Comparison of ENCODE assay signal across 1 cellular context in genomic region chr9:100428871-100429654, GRCh38.
A peak's percentile ranks its signal among the peaks of the same experiment; 100 is the strongest.
TF ChIP-seq lines count a peak whose summit lies in the region.

No MANE protein-coding gene starts in this region.

TF ChIP-seq in K562, 482 proteins besides CTCF, POLR2A, EP300 and RAD21 (continued from another document and continues in another):
- no peak for TF ChIP-seq ZNF407 (IDR thresholded peaks at IDR 0.05; ENCODE audit: low read depth)
- TF ChIP-seq PATZ1 (CRISPR knock-in tag; IDR thresholded peaks at IDR 0.05; ENCODE audit: borderline replicate concordance) = no peak
- no peak for TF ChIP-seq ELK1 (CRISPR knock-in tag; IDR thresholded peaks at IDR 0.05)
- TF ChIP-seq RHOXF2B (CRISPR knock-in tag; conservative IDR thresholded peaks at IDR 0.05) = no peak
- no peak for TF ChIP-seq EZH2 (IDR thresholded peaks at IDR 0.05; ENCODE audit: borderline replicate concordance, low read depth, low read length)
- TF ChIP-seq PCBP2 (IDR thresholded peaks at IDR 0.05; ENCODE audit: low read depth, low read length, poor library complexity, severe bottlenecking) = no peak
- TF ChIP-seq STAT5A (IDR thresholded peaks at IDR 0.05; ENCODE audit: borderline replicate concordance, low read length) = no peak
- TF ChIP-seq, protein P1, sequence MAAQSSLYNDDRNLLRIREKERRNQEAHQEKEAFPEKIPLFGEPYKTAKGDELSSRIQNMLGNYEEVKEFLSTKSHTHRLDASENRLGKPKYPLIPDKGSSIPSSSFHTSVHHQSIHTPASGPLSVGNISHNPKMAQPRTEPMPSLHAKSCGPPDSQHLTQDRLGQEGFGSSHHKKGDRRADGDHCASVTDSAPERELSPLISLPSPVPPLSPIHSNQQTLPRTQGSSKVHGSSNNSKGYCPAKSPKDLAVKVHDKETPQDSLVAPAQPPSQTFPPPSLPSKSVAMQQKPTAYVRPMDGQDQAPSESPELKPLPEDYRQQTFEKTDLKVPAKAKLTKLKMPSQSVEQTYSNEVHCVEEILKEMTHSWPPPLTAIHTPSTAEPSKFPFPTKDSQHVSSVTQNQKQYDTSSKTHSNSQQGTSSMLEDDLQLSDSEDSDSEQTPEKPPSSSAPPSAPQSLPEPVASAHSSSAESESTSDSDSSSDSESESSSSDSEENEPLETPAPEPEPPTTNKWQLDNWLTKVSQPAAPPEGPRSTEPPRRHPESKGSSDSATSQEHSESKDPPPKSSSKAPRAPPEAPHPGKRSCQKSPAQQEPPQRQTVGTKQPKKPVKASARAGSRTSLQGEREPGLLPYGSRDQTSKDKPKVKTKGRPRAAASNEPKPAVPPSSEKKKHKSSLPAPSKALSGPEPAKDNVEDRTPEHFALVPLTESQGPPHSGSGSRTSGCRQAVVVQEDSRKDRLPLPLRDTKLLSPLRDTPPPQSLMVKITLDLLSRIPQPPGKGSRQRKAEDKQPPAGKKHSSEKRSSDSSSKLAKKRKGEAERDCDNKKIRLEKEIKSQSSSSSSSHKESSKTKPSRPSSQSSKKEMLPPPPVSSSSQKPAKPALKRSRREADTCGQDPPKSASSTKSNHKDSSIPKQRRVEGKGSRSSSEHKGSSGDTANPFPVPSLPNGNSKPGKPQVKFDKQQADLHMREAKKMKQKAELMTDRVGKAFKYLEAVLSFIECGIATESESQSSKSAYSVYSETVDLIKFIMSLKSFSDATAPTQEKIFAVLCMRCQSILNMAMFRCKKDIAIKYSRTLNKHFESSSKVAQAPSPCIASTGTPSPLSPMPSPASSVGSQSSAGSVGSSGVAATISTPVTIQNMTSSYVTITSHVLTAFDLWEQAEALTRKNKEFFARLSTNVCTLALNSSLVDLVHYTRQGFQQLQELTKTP (IDR thresholded peaks at IDR 0.05; ENCODE audit: low read depth in 1 of 2, partially characterized antibody in 2 of 2) = peak in 1 of 2 experiments; percentile 38
- TF ChIP-seq ZFX (CRISPR knock-in tag; IDR thresholded peaks at IDR 0.05) = no peak
- TF ChIP-seq PHF8 (IDR thresholded peaks at IDR 0.05; ENCODE audit: borderline replicate concordance, low read length) = no peak
- TF ChIP-seq SRSF7 (optimal IDR thresholded peaks at IDR 0.05; ENCODE audit: low read depth, low read length) = no peak
- no peak for TF ChIP-seq CCAR2 (IDR thresholded peaks at IDR 0.05; ENCODE audit: low read depth, low read length)
- no peak for TF ChIP-seq KLF1 (tag; IDR thresholded peaks at IDR 0.05)
- TF ChIP-seq MAFF (IDR thresholded peaks at IDR 0.05; ENCODE audit: low read length) = peak; percentile 57
- TF ChIP-seq ZC3H4 (CRISPR knock-in tag; IDR thresholded peaks at IDR 0.05; ENCODE audit: borderline replicate concordance) = no peak
- no peak for TF ChIP-seq ZNF609 (CRISPR knock-in tag; IDR thresholded peaks at IDR 0.05; ENCODE audit: borderline replicate concordance)
- no peak for TF ChIP-seq THAP7 (CRISPR knock-in tag; IDR thresholded peaks at IDR 0.05)
- no peak for TF ChIP-seq ZNF778 (CRISPR knock-in tag; IDR thresholded peaks at IDR 0.05)
- TF ChIP-seq KDM1A (IDR thresholded peaks at IDR 0.05) = peak in 1 of 2 experiments; percentile 38; a peak in 1 of 4 replicates
- TF ChIP-seq MNT (conservative IDR thresholded peaks at IDR 0.05) = 0 out of 4 replicates have a peak, but pooled peaks of 1 of the 2 experiments have one; percentile 35
- TF ChIP-seq ZNF511 (CRISPR knock-in tag; IDR thresholded peaks at IDR 0.05) = no peak
- no peak for TF ChIP-seq L3MBTL2 (IDR thresholded peaks at IDR 0.05)
- no peak for TF ChIP-seq NBN (IDR thresholded peaks at IDR 0.05; ENCODE audit: low read depth)
- TF ChIP-seq, protein P2, sequence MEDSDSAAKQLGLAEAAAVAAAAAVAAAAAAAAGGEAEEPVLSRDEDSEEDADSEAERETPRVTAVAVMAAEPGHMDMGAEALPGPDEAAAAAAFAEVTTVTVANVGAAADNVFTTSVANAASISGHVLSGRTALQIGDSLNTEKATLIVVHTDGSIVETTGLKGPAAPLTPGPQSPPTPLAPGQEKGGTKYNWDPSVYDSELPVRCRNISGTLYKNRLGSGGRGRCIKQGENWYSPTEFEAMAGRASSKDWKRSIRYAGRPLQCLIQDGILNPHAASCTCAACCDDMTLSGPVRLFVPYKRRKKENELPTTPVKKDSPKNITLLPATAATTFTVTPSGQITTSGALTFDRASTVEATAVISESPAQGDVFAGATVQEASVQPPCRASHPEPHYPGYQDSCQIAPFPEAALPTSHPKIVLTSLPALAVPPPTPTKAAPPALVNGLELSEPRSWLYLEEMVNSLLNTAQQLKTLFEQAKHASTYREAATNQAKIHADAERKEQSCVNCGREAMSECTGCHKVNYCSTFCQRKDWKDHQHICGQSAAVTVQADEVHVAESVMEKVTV (CRISPR knock-in tag; IDR thresholded peaks at IDR 0.05) = no peak
